In the genomic region with DNA sequence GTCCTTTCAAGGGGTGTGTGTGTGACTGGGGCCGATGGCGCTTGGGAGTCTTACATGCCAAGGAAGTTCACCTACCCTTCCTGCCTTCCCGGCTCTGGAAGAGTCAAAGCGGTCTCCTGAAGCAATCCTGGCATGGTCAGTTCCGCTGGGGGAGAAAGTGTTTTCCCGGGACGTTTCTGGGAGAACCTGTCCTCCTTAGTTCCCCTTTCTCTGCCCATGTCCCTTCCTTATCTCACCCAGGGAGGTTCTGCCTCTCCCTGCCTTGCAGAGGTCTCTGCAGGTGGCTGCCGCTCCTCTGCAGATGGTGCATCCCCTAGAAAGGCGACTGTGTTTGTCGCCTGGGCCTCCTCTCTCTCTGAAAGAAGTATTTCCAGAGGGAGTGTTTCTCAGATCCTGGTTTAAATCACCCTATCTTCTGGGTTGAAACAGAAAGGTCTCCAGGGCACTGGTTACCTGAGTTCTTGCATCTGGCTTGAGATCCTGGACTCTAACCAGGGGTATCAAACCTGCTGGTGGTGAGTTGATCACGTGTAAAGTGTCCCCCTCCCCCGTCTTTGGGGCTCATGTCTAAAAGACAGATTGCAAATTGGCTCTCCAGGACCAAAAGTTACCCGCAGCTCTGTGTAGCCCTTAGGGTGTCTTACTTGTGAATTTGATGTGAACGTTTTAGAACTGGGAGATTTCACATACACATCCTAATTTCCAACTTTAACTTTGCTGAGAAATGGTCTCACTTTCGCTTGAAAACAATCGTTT, we compare ENCODE assay signal across 10 cellular contexts. TPM values are rescaled to one million over a fixed set of nuclear protein-coding genes. Genes with fewer than 3 reads are reported as not detected.
DNase-seq lines count a peak whose midpoint lies in the region; ATAC-seq, FAIRE-seq and TF ChIP-seq lines count a peak whose summit lies in the region.
"Had no signal": no experiment of that assay in that cellular context is flagged by ENCODE, and none has a peak within 500 bp of the region (broad histone marks: within the 10 kb centered on the region; RNA-seq: fewer than 3 reads in every experiment).

No MANE protein-coding gene starts in this region.

- H3K36me3 ChIP-seq in OCI-LY1 (ENCODE audit: insufficient read depth, low read length): no peaks in the 10 kb centered on the region
- H3K36me3 ChIP-seq in duodenal mucosa (ENCODE audit: control insufficient read depth in 1 of 2, insufficient read depth in 2 of 2, low read length in 2 of 2): no peaks in the 10 kb centered on the region
- H3K36me3 ChIP-seq: HAP-1 had no signal

- peaks cover 58% of the 10 kb centered on the region for H3K27me3 Mint-ChIP-seq in osteocyte (ENCODE audit: unreplicated experiment)

- no peaks in the 10 kb centered on the region for H3K27me3 ChIP-seq in OCI-LY1 (ENCODE audit: insufficient read depth, low read length)
- H3K27me3 ChIP-seq in duodenal mucosa (ENCODE audit: control insufficient read depth in 1 of 2, insufficient read depth in 2 of 2, low read length in 2 of 2): peaks cover 7 to 16% of the 10 kb centered on the region in 2 donors

- H3K4me3 Mint-ChIP-seq in osteocyte (ENCODE audit: unreplicated experiment): no peak overlapping the region

- no peaks in the 10 kb centered on the region for H3F3A ChIP-seq in OCI-LY1 (ENCODE audit: insufficient read depth, low read length)

- TF ChIP-seq CTCF in OCI-LY1 (IDR thresholded peaks at IDR 0.05; ENCODE audit: low read length) (no peak), osteocyte (IDR thresholded peaks at IDR 0.05) (no peak)

- no peak overlapping the region for H3K27ac ChIP-seq in OCI-LY1 (ENCODE audit: low read depth, low read length, poor library complexity, severe bottlenecking)
- H3K27ac ChIP-seq in duodenal mucosa (ENCODE audit: low read depth, low read length): no peak overlapping the region
- H3K27ac ChIP-seq in skin epidermis: peak overlapping the region in 7 of 21 experiments; percentile 3 to 84 (median 68)

- peaks cover 26% of the 10 kb centered on the region for H3K4me1 ChIP-seq in OCI-LY1 (ENCODE audit: insufficient read depth, low read length, severe bottlenecking)
- peaks cover 20% of the 10 kb centered on the region in 2 donors for H3K4me1 ChIP-seq in duodenal mucosa (ENCODE audit: control insufficient read depth in 1 of 2, insufficient read depth in 2 of 2, low read length in 2 of 2)
- H3K4me1 ChIP-seq: HAP-1 had no signal

- H3K9me3 Mint-ChIP-seq in osteocyte (ENCODE audit: unreplicated experiment): no peaks in the 10 kb centered on the region

- no peak overlapping the region for H2AFZ ChIP-seq in OCI-LY1 (ENCODE audit: low read length)

- peak overlapping the region; percentile 68 for H3K4me2 ChIP-seq in OCI-LY1 (ENCODE audit: low read length)

- H4K20me1 ChIP-seq in OCI-LY1 (ENCODE audit: insufficient read depth, low read length): no peaks in the 10 kb centered on the region

- H3K4me3 ChIP-seq in OCI-LY1 (ENCODE audit: low read depth, low read length, poor library complexity, severe bottlenecking) (peak overlapping the region; percentile 64), duodenal mucosa (ENCODE audit: low read depth in 1 of 2, low read length in 2 of 2) (peak overlapping the region; percentile 60 to 73), skin epidermis (peak overlapping the region in 4 of 7 experiments; percentile 50 to 59 (median 56))
- H3K4me3 ChIP-seq: HAP-1 had no signal

- peaks cover 10% of the 10 kb centered on the region for H3K4me1 Mint-ChIP-seq in osteocyte (ENCODE audit: unreplicated experiment)

- no peak overlapping the region for H3K27ac Mint-ChIP-seq in osteocyte (ENCODE audit: unreplicated experiment)

- peak; percentile 78 for FAIRE-seq in GM12891 (lab: Jason Lieb, UNC)

- no peaks in the 10 kb centered on the region for H3K79me2 ChIP-seq in OCI-LY1 (ENCODE audit: insufficient read depth, low read length)

- DNase-seq in GM12891 (ENCODE audit: insufficient read length, low spot score) (no peak), HK-2 (ENCODE audit: unreplicated experiment) (no peak), middle frontal gyrus (ENCODE audit: extremely low spot score, low spot score) (no peak), osteocyte (ENCODE audit: extremely low spot score, unreplicated experiment) (no peak)
- DNase-seq: NCI-H774 had no signal

- ATAC-seq in GM21529 (IDR thresholded peaks at IDR 0.05; ENCODE audit: unreplicated experiment): no peak

- TF ChIP-seq POLR2A in GM12891 (IDR thresholded peaks at IDR 0.05; ENCODE audit: low read depth, low read length): no peak

- H3K9me2 ChIP-seq in OCI-LY1 (ENCODE audit: low read depth, low read length): no peaks in the 10 kb centered on the region

- H3K9ac ChIP-seq in OCI-LY1 (ENCODE audit: low read length): no peak overlapping the region
- H3K9ac ChIP-seq in duodenal mucosa (ENCODE audit: low read depth in 1 of 2, low read length in 2 of 2): peak overlapping the region; percentile 24 to 32

- H3K9me3 ChIP-seq in OCI-LY1 (ENCODE audit: low read length): no peaks in the 10 kb centered on the region
- no peaks in the 10 kb centered on the region for H3K9me3 ChIP-seq in duodenal mucosa (ENCODE audit: control insufficient read depth in 1 of 2, low read length in 2 of 2)
- H3K9me3 ChIP-seq: HAP-1 had no signal

- H3K36me3 Mint-ChIP-seq in osteocyte (ENCODE audit: unreplicated experiment): no peaks in the 10 kb centered on the region

TF ChIP-seq in GM12891, 5 proteins besides CTCF, POLR2A, EP300 and RAD21:
- TF ChIP-seq POLR2AphosphoS5 (IDR thresholded peaks at IDR 0.05; ENCODE audit: low read depth, low read length) (peak; percentile 41; the same call in 1 of the 2 replicates), PAX5 (IDR thresholded peaks at IDR 0.05; ENCODE audit: insufficient read depth, low read length, severe bottlenecking) (no peak)

RNA-seq across cellular contexts. Expression of a gene that starts 1.9 kb away (rescaled TPM):
- 98.4 TPM for polyA plus RNA-seq in GM12891 (2012; ENCODE audit: low read depth, missing spikeins)
- total RNA-seq in osteocyte: not detected in 2 replicates
